Comparison of ENCODE assay signal across 1 cellular context in genomic region chr4:73707918-73708577, GRCh38.
TF ChIP-seq lines count a peak whose summit lies in the region.

No MANE protein-coding gene starts in this region.

TF ChIP-seq in HEK293, 187 proteins besides CTCF, POLR2A, EP300 and RAD21 (continued from another document):
- 0 out of 2 replicates have a peak, but pooled peaks have one; percentile 10 for TF ChIP-seq ZNF518A (tag by site-specific recombination; conservative IDR thresholded peaks at IDR 0.05; ENCODE audit: low read depth)
- TF ChIP-seq ZSCAN18 (tag by site-specific recombination; IDR thresholded peaks at IDR 0.05) = no peak
- peak; percentile 29; the same call in 1 of the 2 replicates for TF ChIP-seq FEZF1 (tag by site-specific recombination; IDR thresholded peaks at IDR 0.05)
- no peak for TF ChIP-seq ZBTB49 (tag by site-specific recombination; IDR thresholded peaks at IDR 0.05; ENCODE audit: low read depth)
- TF ChIP-seq ZBTB8A (tag by site-specific recombination; IDR thresholded peaks at IDR 0.05) = no peak
- no peak for TF ChIP-seq WT1 (tag by site-specific recombination; IDR thresholded peaks at IDR 0.05)
- peak; percentile 41; the same call in 1 of the 2 replicates for TF ChIP-seq PRDM1 (tag by site-specific recombination; IDR thresholded peaks at IDR 0.05)
- no peak for TF ChIP-seq ZNF350 (tag by site-specific recombination; IDR thresholded peaks at IDR 0.05)
- no peak for TF ChIP-seq ZNF76 (tag by site-specific recombination; IDR thresholded peaks at IDR 0.05; ENCODE audit: borderline replicate concordance, low read depth)
- 0 out of 2 replicates have a peak, but pooled peaks have one; percentile 15 for TF ChIP-seq OVOL3 (tag by site-specific recombination; IDR thresholded peaks at IDR 0.05)
- TF ChIP-seq ZNF600 (tag by site-specific recombination; IDR thresholded peaks at IDR 0.05) = peak; percentile 63
- TF ChIP-seq SP3 (tag by site-specific recombination; IDR thresholded peaks at IDR 0.05) = no peak
- no peak for TF ChIP-seq MEIS1 (CRISPR knock-in tag; IDR thresholded peaks at IDR 0.05; ENCODE audit: borderline replicate concordance)
- no peak for TF ChIP-seq ZNF398 (tag by site-specific recombination; IDR thresholded peaks at IDR 0.05)
- TF ChIP-seq TCF7L2 (IDR thresholded peaks at IDR 0.05; ENCODE audit: borderline replicate concordance, low read depth, low read length) = no peak
- no peak for TF ChIP-seq ZNF394 (tag by site-specific recombination; IDR thresholded peaks at IDR 0.05; ENCODE audit: borderline replicate concordance)
- no peak for TF ChIP-seq ZNF830 (tag by site-specific recombination; IDR thresholded peaks at IDR 0.05; ENCODE audit: low read depth)
- no peak for TF ChIP-seq ZNF184 (tag by site-specific recombination; IDR thresholded peaks at IDR 0.05)
- peak; percentile 92 for TF ChIP-seq ZNF585B (tag by site-specific recombination; IDR thresholded peaks at IDR 0.05)
- TF ChIP-seq ZNF248 (tag by site-specific recombination; IDR thresholded peaks at IDR 0.05) = no peak
- TF ChIP-seq ZNF133 (tag by site-specific recombination; IDR thresholded peaks at IDR 0.05) = no peak
- no peak for TF ChIP-seq ZNF670 (tag by site-specific recombination; IDR thresholded peaks at IDR 0.05; ENCODE audit: low read depth)
- no peak for TF ChIP-seq BCL6B (tag by site-specific recombination; IDR thresholded peaks at IDR 0.05)
- no peak for TF ChIP-seq ZNF704 (tag by site-specific recombination; IDR thresholded peaks at IDR 0.05)
- TF ChIP-seq ZFP41 (tag by site-specific recombination; IDR thresholded peaks at IDR 0.05; ENCODE audit: borderline replicate concordance) = no peak
- no peak for TF ChIP-seq YY1 (tag by site-specific recombination; IDR thresholded peaks at IDR 0.05)
- TF ChIP-seq ZNF701 (tag by site-specific recombination; IDR thresholded peaks at IDR 0.05) = no peak
- no peak for TF ChIP-seq REPIN1 (tag by site-specific recombination; IDR thresholded peaks at IDR 0.05; ENCODE audit: low read depth)
- TF ChIP-seq ZNF433 (tag by site-specific recombination; IDR thresholded peaks at IDR 0.05; ENCODE audit: low read depth) = no peak
- no peak for TF ChIP-seq ZNF837 (tag by site-specific recombination; IDR thresholded peaks at IDR 0.05)
- no peak for TF ChIP-seq ZSCAN16 (tag by site-specific recombination; IDR thresholded peaks at IDR 0.05)
- TF ChIP-seq ZNF341 (tag by site-specific recombination; IDR thresholded peaks at IDR 0.05; ENCODE audit: low read depth) = no peak
- no peak for TF ChIP-seq ZNF280D (tag by site-specific recombination; IDR thresholded peaks at IDR 0.05)
- no peak for TF ChIP-seq ZNF580 (tag by site-specific recombination; IDR thresholded peaks at IDR 0.05)
- no peak for TF ChIP-seq ZNF513 (tag by site-specific recombination; IDR thresholded peaks at IDR 0.05)
- TF ChIP-seq ZNF335 (tag by site-specific recombination; conservative IDR thresholded peaks at IDR 0.05) = peak; percentile 35; the same call in 1 of the 2 replicates
- TF ChIP-seq ZXDB (tag by site-specific recombination; IDR thresholded peaks at IDR 0.05) = no peak
- no peak for TF ChIP-seq ZNF239 (tag by site-specific recombination; IDR thresholded peaks at IDR 0.05)
- TF ChIP-seq OSR2 (tag by site-specific recombination; IDR thresholded peaks at IDR 0.05) = peak; percentile 49; the same call in 1 of the 2 replicates
- no peak for TF ChIP-seq ZNF221 (tag by site-specific recombination; IDR thresholded peaks at IDR 0.05; ENCODE audit: borderline replicate concordance)
- no peak for TF ChIP-seq ZNF792 (tag by site-specific recombination; IDR thresholded peaks at IDR 0.05)
